27 cellular contexts compared by ENCODE assay signal in genomic region chrX:79708581-79708980, GRCh38.
"Had no signal": no experiment of that assay in that cellular context is flagged by ENCODE, and none has a peak within 500 bp of the region (broad histone marks: within the 10 kb centered on the region; RNA-seq: fewer than 3 reads in every experiment).

No MANE protein-coding gene starts in this region.

- H3K36me3 ChIP-seq: stomach, suprapubic skin, thoracic aorta, thyroid gland, tibial artery, tibial nerve, transverse colon, upper lobe of left lung, upper lobe of right lung, uterus, vagina had no signal

- FAIRE-seq: urothelium cell line had no signal

- H3K27ac ChIP-seq: stomach, suprapubic skin, testis, thoracic aorta, thyroid gland, tibial artery, tibial nerve, transverse colon, upper lobe of left lung, upper lobe of right lung, uterus, vagina had no signal

- H3K27me3 ChIP-seq: stomach, suprapubic skin, testis, thyroid gland, tibial artery, tibial nerve, transverse colon, upper lobe of left lung, upper lobe of right lung, uterus, vagina had no signal

- DNase-seq: stimulated activated CD4-positive, alpha-beta T cell treated with anti-CD3 and anti-CD28 coated beads, Interleukin-2, amount 100 ng/mL, for 48 hours; stimulated activated CD4-positive, alpha-beta T cell treated with anti-CD3 and anti-CD28 coated beads, Interleukin-4, amount 100 ng/mL, for 1 hour; stimulated activated CD4-positive, alpha-beta T cell treated with anti-CD3 and anti-CD28 coated beads, Interleukin-4, amount 100 ng/mL, for 24 hours; stimulated activated CD4-positive, alpha-beta T cell treated with anti-CD3 and anti-CD28 coated beads, Interleukin-4, amount 100 ng/mL, for 4 hours; stimulated activated CD8-positive, alpha-beta memory T cell treated with anti-CD3 and anti-CD28 coated beads, Interleukin-4, amount 100 ng/mL, for 48 hours; stimulated activated naive B cell treated with anti-CD40 and anti-IgM and Interleukin-4, amounts not matched to agents 10 μg/mL and 1 μg/mL and 100 μg/mL, for 72 hours; stimulated activated naive CD4-positive, alpha-beta T cell; stimulated activated naive CD4-positive, alpha-beta T cell treated with Interleukin-2 at 50 U/mL for 16 hours; stimulated activated naive CD8-positive, alpha-beta T cell treated with anti-CD3 and anti-CD28 coated beads, Interleukin-15, amount 100 ng/mL, for 72 hours; stimulated activated naive CD8-positive, alpha-beta T cell treated with anti-CD3 and anti-CD28 coated beads, Interleukin-15, Interleukin-2, amounts not matched to agents 100 U/mL and 50 U/mL, for 24 hours; stomach; substantia nigra; testis; thyroid gland; tibial artery; transverse colon; trophoblast cell; upper lobe of left lung; upper lobe of right lung; uterus had no signal

- ATAC-seq: stimulated activated effector memory CD8-positive, alpha-beta T cell treated with anti-CD3 and anti-CD28 coated beads, Interleukin-12 subunit alpha, Interleukin-12 subunit beta, amount 100 ng/mL, for 72 hours; stimulated activated memory B cell treated with anti-CD40 and anti-IgM and Interleukin-4, amounts not matched to agents 10 μg/mL and 1 μg/mL and 100 μg/mL, for 72 hours; stimulated activated naive B cell treated with anti-CD40 and anti-IgM and Interleukin-4, amounts not matched to agents 10 μg/mL and 1 μg/mL and 100 μg/mL, for 72 hours; stimulated activated naive CD8-positive, alpha-beta T cell treated with anti-CD3 and anti-CD28 coated beads, Interleukin-15, amount 100 ng/mL, for 72 hours; stimulated activated naive CD8-positive, alpha-beta T cell treated with anti-CD3 and anti-CD28 coated beads, Interleukin-15, Interleukin-2, amounts not matched to agents 100 U/mL and 50 U/mL, for 24 hours; upper lobe of right lung had no signal

- H3K4me1 ChIP-seq: stomach, suprapubic skin, testis, thyroid gland, tibial artery, tibial nerve, transverse colon, upper lobe of left lung, upper lobe of right lung, uterus, vagina had no signal

- H3K4me3 ChIP-seq: stomach, suprapubic skin, testis, thoracic aorta, thyroid gland, tibial artery, tibial nerve, transverse colon, upper lobe of left lung, upper lobe of right lung, uterus, vagina had no signal

- H3K9me3 ChIP-seq: stomach, suprapubic skin, testis, thoracic aorta, thyroid gland, tibial artery, tibial nerve, transverse colon, upper lobe of left lung, upper lobe of right lung, uterus, vagina had no signal
